8 cellular contexts compared by ENCODE assay signal in genomic region chr6:9540534-9541126, GRCh38.
DNase-seq lines count a peak whose midpoint lies in the region; ATAC-seq and TF ChIP-seq lines count a peak whose summit lies in the region.

No MANE protein-coding gene starts in this region.

- no peaks in the 10 kb centered on the region for H3K27me3 ChIP-seq in OCI-LY3 (ENCODE audit: low read depth, low read length)

- no peaks in the 10 kb centered on the region for H3K4me1 ChIP-seq in OCI-LY3 (ENCODE audit: low read length)

- H3K36me3 ChIP-seq in OCI-LY3 (replicated peaks; ENCODE audit: low read depth, low read length) = no peaks in the 10 kb centered on the region

- no peak overlapping the region for H3K9ac ChIP-seq in OCI-LY3 (ENCODE audit: low read length)

- no peaks in the 10 kb centered on the region for H3K9me3 ChIP-seq in OCI-LY3 (ENCODE audit: insufficient read depth, low read length)

- H4K20me1 ChIP-seq in OCI-LY3 (ENCODE audit: insufficient read depth, low read length) = no peaks in the 10 kb centered on the region

- H3K27ac ChIP-seq in OCI-LY3 (ENCODE audit: low read length) = no peak overlapping the region

- H2AFZ ChIP-seq in OCI-LY3 (ENCODE audit: low read depth, low read length) = no peak overlapping the region

- DNase-seq in AG08395 (ENCODE audit: low spot score) (peak; percentile 50), epidermal melanocyte (ENCODE audit: insufficient read length, low spot score) (peak; percentile 49), pons (ENCODE audit: low spot score) (peak; percentile 56), GF-D8 (lab: John Stamatoyannopoulos, UW) (no peak)

- no peaks in the 10 kb centered on the region for H3K79me2 ChIP-seq in OCI-LY3 (ENCODE audit: low read length)

- peak; percentile 78 for ATAC-seq in HG03342 (IDR thresholded peaks at IDR 0.05; ENCODE audit: unreplicated experiment)
- no peak for ATAC-seq in HG03521 (IDR thresholded peaks at IDR 0.05; ENCODE audit: unreplicated experiment)

- H3K4me2 ChIP-seq in OCI-LY3 (ENCODE audit: low read length) = no peak overlapping the region

- TF ChIP-seq CTCF in GM12874 (IDR thresholded peaks at IDR 0.05; ENCODE audit: insufficient read depth, low read depth, low read length) (peak; percentile 51; the same call in 1 of the 2 replicates), OCI-LY3 (IDR thresholded peaks at IDR 0.05; ENCODE audit: low read depth, low read length) (peak; percentile 62)

- H3K4me3 ChIP-seq in OCI-LY3 (ENCODE audit: low read length) = no peak overlapping the region
